In the genomic region with DNA sequence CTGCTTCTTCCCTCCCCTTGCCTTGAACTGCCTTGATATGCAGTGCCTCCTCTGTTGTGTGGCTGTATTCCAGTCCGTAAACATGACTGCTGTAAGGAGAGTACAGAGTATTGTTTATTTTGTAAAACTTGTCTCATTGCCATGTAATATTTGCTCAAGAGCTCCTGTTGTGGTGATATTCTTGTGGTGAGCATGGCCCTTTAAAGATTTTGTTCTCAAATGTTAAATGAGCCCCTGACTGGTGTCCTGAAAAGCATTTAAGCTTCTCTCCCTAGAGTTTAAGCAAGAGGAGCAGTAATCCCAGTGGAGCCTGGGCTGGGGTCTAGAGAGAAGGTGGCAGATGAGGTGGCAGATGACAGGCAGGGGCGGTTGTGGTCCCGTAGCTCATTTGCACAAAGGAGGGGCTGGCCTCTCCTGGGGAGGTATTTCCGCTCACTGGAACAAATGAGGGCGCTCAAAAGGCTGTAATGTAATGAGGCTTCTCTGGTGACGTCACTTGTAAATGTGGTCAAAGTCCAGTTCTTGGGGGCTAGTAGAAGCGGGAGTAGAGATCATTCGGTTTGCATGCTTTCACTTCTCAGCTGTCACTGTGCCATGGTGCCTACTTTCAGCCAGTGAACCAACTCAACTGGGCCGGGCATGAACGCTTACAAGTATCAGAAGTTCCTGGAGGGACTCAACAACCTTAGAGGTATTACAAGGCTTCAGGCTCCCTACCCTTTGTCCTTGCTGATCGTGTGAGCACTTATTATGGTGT, we compare ENCODE assay signal across 10 cellular contexts. TPM values are rescaled to one million over a fixed set of nuclear protein-coding genes. Genes with fewer than 3 reads are reported as not detected.
DNase-seq lines count a peak whose midpoint lies in the region; ATAC-seq lines count a peak whose summit lies in the region.
"Had no signal": no experiment of that assay in that cellular context is flagged by ENCODE, and none has a peak within 500 bp of the region (broad histone marks: within the 10 kb centered on the region; RNA-seq: fewer than 3 reads in every experiment).

No MANE protein-coding gene starts in this region.

- 35 to 38% methylated on average over 11 of the region's 11 CpGs for WGBS in ectodermal cell, 2 experiments

- no peaks in the 10 kb centered on the region for H3K27me3 ChIP-seq in ectodermal cell (ENCODE audit: control insufficient read depth, insufficient read depth, low read length, poor library complexity, severe bottlenecking)

- peak overlapping the region; percentile 58 for H3K27ac ChIP-seq in ectodermal cell (ENCODE audit: insufficient read depth, low read depth, low read length, poor library complexity, severe bottlenecking)

- peaks cover 45% of the 10 kb centered on the region for H3K4me1 ChIP-seq in ectodermal cell (ENCODE audit: control insufficient read depth, insufficient read depth, low read length)

- no peaks in the 10 kb centered on the region for H3K9me3 ChIP-seq in ectodermal cell (ENCODE audit: control insufficient read depth, low read length)

- H3K36me3 ChIP-seq in ectodermal cell (ENCODE audit: control insufficient read depth, insufficient read depth, low read length) = no peaks in the 10 kb centered on the region

- peak; percentile 94 for DNase-seq in DMS79 treated with DMSO at 0.1 percent for 48 hours (lab: John Stamatoyannopoulos, UW)
- DNase-seq in NCI-H2107 treated with DMSO at 0.1 percent for 48 hours (lab: John Stamatoyannopoulos, UW; ENCODE audit: unreplicated experiment) = peak; percentile 100
- DNase-seq in myocyte (ENCODE audit: low read depth) = peak; percentile 97
- no peak for DNase-seq in UCSD-AML1 (lab: John Stamatoyannopoulos, UW; ENCODE audit: unreplicated experiment)
- no peak for DNase-seq in mesenteric fat pad (ENCODE audit: low spot score)
- DNase-seq: naive B cell, T-helper 2 cell had no signal

- ATAC-seq in HG03457 (IDR thresholded peaks at IDR 0.05; ENCODE audit: unreplicated experiment) (no peak), HG02938 (IDR thresholded peaks at IDR 0.05; ENCODE audit: unreplicated experiment) (no peak)

- H3K4me3 ChIP-seq in ectodermal cell (ENCODE audit: insufficient read depth, low read depth, low read length) = peak overlapping the region; percentile 16

RNA-seq across cellular contexts. Expression of gene MACF1, which starts 46.0 kb away (rescaled TPM):
- polyA plus RNA-seq in ectodermal cell (2013, experiment 1 of 4) = 98.6 TPM
- 138 TPM for polyA plus RNA-seq in ectodermal cell (2013, experiment 2 of 4)
- polyA plus RNA-seq in ectodermal cell (2013, experiment 3 of 4) = 72.0 TPM
- polyA plus RNA-seq in ectodermal cell (2013, experiment 4 of 4) = 103 TPM
- 803 and 838 TPM in 2 replicates for total RNA-seq in myocyte
- 293 TPM for polyA plus RNA-seq in myocyte (2012)
- 386 TPM for total RNA-seq in mesenteric fat pad

Comparison
In these comparisons a context has a peak if more than half of its experiments do, and no peak if none do; other contexts are left out.
1. DNase-seq: peak in DMS79 treated with DMSO at 0.1 percent for 48 hours (single experiment), NCI-H2107 treated with DMSO at 0.1 percent for 48 hours (single experiment) and myocyte (single experiment); none in UCSD-AML1 (single experiment) and mesenteric fat pad (single experiment).